In genomic region chr1:15954316-15954715, GRCh38 we compare ENCODE assay signal across 1 cellular context.
TF ChIP-seq lines count a peak whose summit lies in the region.

No MANE protein-coding gene starts in this region.

TF ChIP-seq in WTC11, 78 proteins besides CTCF, POLR2A, EP300 and RAD21 (continued from another document):
- TF ChIP-seq ATF2 (CRISPR knock-in tag; IDR thresholded peaks at IDR 0.05; ENCODE audit: borderline replicate concordance, low read depth) (no peak), ZNF425 (CRISPR knock-in tag; conservative IDR thresholded peaks at IDR 0.05) (no peak), JAZF1 (CRISPR knock-in tag; IDR thresholded peaks at IDR 0.05) (no peak), ZNF263 (CRISPR knock-in tag; IDR thresholded peaks at IDR 0.05; ENCODE audit: low read depth) (no peak), AR (CRISPR knock-in tag; IDR thresholded peaks at IDR 0.05) (no peak), FOXJ3 (CRISPR knock-in tag; IDR thresholded peaks at IDR 0.05; ENCODE audit: borderline replicate concordance) (no peak), NR1H2 (CRISPR knock-in tag; IDR thresholded peaks at IDR 0.05) (no peak), SP1 (CRISPR knock-in tag; conservative IDR thresholded peaks at IDR 0.05) (no peak), PREB (CRISPR knock-in tag; IDR thresholded peaks at IDR 0.05; ENCODE audit: borderline replicate concordance) (no peak), PRRX2 (CRISPR knock-in tag; IDR thresholded peaks at IDR 0.05) (no peak), GABPB1 (CRISPR knock-in tag; IDR thresholded peaks at IDR 0.05) (no peak), TEAD1 (CRISPR knock-in tag; IDR thresholded peaks at IDR 0.05) (no peak), MLX (CRISPR knock-in tag; IDR thresholded peaks at IDR 0.05) (no peak), SMAD4 (CRISPR knock-in tag; IDR thresholded peaks at IDR 0.05) (no peak), CREM (CRISPR knock-in tag; IDR thresholded peaks at IDR 0.05) (no peak), E2F1 (CRISPR knock-in tag; IDR thresholded peaks at IDR 0.05) (no peak), ZNF423 (CRISPR knock-in tag; IDR thresholded peaks at IDR 0.05) (no peak), ZNF416 (CRISPR knock-in tag; IDR thresholded peaks at IDR 0.05) (no peak), CREB1 (CRISPR knock-in tag; IDR thresholded peaks at IDR 0.05) (no peak)
